ENCODE assay signal across 27 cellular contexts in genomic region chr22:28891156-28891733, GRCh38.
"Had no signal": no experiment of that assay in that cellular context is flagged by ENCODE, and none has a peak within 500 bp of the region (broad histone marks: within the 10 kb centered on the region; RNA-seq: fewer than 3 reads in every experiment).

No MANE protein-coding gene starts in this region.

- H3K9me3 ChIP-seq: adrenal gland, body of pancreas, heart left ventricle, mucosa of descending colon, neutrophil, spleen, tibial nerve had no signal

- H3K4me3 ChIP-seq: adrenal gland, body of pancreas, heart left ventricle, lung, mucosa of descending colon, spleen, tibial nerve had no signal

- H3K27me3 ChIP-seq: adrenal gland, body of pancreas, heart left ventricle, tibial nerve had no signal

- H3K27ac ChIP-seq: body of pancreas, neutrophil, spleen, tibial nerve, VCaP had no signal

- DNase-seq: activated CD4-positive, alpha-beta memory T cell treated with anti-CD3 and anti-CD28 coated beads for 36 hours; activated CD4-positive, alpha-beta T cell treated with anti-CD3 and anti-CD28 coated beads for 48 hours; activated CD8-positive, alpha-beta memory T cell treated with anti-CD3 and anti-CD28 coated beads, Interleukin-2, amount 50 U/mL, for 4 hours; activated effector memory CD4-positive, alpha-beta T cell treated with anti-CD3 and anti-CD28 coated beads, Interleukin-2, amount 50 U/mL, for 16 hours; activated naive CD4-positive, alpha-beta T cell treated with anti-CD3 and anti-CD28 coated beads for 36 hours; activated naive CD8-positive, alpha-beta T cell treated with anti-CD3 and anti-CD28 coated beads for 36 hours; activated T-cell treated with anti-CD3 and anti-CD28 coated beads, Interleukin-2, amount 50 U/mL, for 1 hour; adrenal gland; body of pancreas; caudate nucleus; cortex of kidney; heart left ventricle; hypothalamus; immature natural killer cell; mesendoderm; mucosa of descending colon; spleen; stimulated activated naive CD4-positive, alpha-beta T cell treated with Interleukin-2 at 50 U/mL for 16 hours; T-helper 9 cell had no signal

- H3K36me3 ChIP-seq: adrenal gland, heart left ventricle, neutrophil, spleen, tibial nerve had no signal

- ATAC-seq: activated CD4-positive, CD25-positive, alpha-beta regulatory T cell treated with anti-CD3 and anti-CD28 coated beads, Interleukin-2, amount 50 U/mL, for 24 hours; body of pancreas; natural killer cell treated with Interleukin-12 subunit alpha and Interleukin-12 subunit beta and Interleukin-15 and Interleukin-18, amount 100 ng/mL, for 72 hours had no signal

- FAIRE-seq: endothelial cell of umbilical vein, TTC549 had no signal
